27 cellular contexts compared by ENCODE assay signal in the genomic region with DNA sequence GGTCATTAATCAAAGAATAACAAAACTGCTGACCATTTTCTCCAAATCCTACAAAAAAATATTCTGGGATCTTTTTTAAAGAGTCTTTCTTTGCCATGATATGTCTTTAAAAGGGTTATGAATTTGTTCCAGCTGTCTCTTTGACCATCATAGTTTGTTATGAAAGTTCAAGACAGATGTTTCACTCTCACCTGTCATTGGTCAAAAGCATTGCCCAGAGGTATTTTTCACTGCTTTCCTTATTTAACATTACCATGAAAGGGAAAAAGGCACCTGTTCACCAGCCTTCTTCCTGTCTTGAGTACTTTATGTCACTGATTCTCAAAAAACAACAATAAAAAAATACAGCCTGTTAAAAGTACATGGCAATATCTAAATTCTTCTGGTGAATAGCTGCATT.
"Had no signal": no experiment of that assay in that cellular context is flagged by ENCODE, and none has a peak within 500 bp of the region (broad histone marks: within the 10 kb centered on the region; RNA-seq: fewer than 3 reads in every experiment).

No MANE protein-coding gene starts in this region.

- H3K36me3 Mint-ChIP-seq: neural progenitor cell; stimulated activated effector memory CD8-positive, alpha-beta T cell treated with anti-CD3 and anti-CD28 coated beads, Interleukin-12 subunit alpha, Interleukin-12 subunit beta, amount 100 ng/mL, for 72 hours; stimulated activated naive B cell treated with anti-CD40 and anti-IgM and Interleukin-4, amounts not matched to agents 10 μg/mL and 1 μg/mL and 100 μg/mL, for 72 hours had no signal

- ATAC-seq: psoas muscle; right cardiac atrium; right lobe of liver; stimulated activated effector memory CD8-positive, alpha-beta T cell treated with anti-CD3 and anti-CD28 coated beads, Interleukin-12 subunit alpha, Interleukin-12 subunit beta, amount 100 ng/mL, for 72 hours; stimulated activated naive B cell treated with anti-CD40 and anti-IgM and Interleukin-4, amounts not matched to agents 10 μg/mL and 1 μg/mL and 100 μg/mL, for 72 hours had no signal

- H3K9me3 ChIP-seq: ovary, psoas muscle, right lobe of liver, sigmoid colon, stomach, thoracic aorta, thyroid gland, upper lobe of left lung, vagina had no signal

- H3K9me3 Mint-ChIP-seq: neural progenitor cell had no signal

- H3K27me3 ChIP-seq: neural progenitor cell, ovary, right lobe of liver, sigmoid colon, stomach, thyroid gland, tibial nerve, upper lobe of left lung, vagina had no signal

- H3K9ac ChIP-seq: neural progenitor cell, parathyroid adenoma had no signal

- H3K27ac ChIP-seq: neural progenitor cell, ovary, parathyroid adenoma, psoas muscle, right lobe of liver, sigmoid colon, stomach, thoracic aorta, thyroid gland, tibial nerve, upper lobe of left lung, vagina had no signal

- H3K27ac Mint-ChIP-seq: nephron; neural progenitor cell; progenitor cell of endocrine pancreas; stimulated activated effector memory CD8-positive, alpha-beta T cell treated with anti-CD3 and anti-CD28 coated beads, Interleukin-12 subunit alpha, Interleukin-12 subunit beta, amount 100 ng/mL, for 72 hours; stimulated activated naive B cell treated with anti-CD40 and anti-IgM and Interleukin-4, amounts not matched to agents 10 μg/mL and 1 μg/mL and 100 μg/mL, for 72 hours; stimulated activated naive CD8-positive, alpha-beta T cell treated with anti-CD3 and anti-CD28 coated beads, Interleukin-15, Interleukin-2, amounts not matched to agents 100 ng/mL and 50 ng/mL, for 24 hours had no signal

- H3K79me2 ChIP-seq: parathyroid adenoma had no signal

- H3K4me1 Mint-ChIP-seq: nephron; neural progenitor cell; stimulated activated effector memory CD8-positive, alpha-beta T cell treated with anti-CD3 and anti-CD28 coated beads, Interleukin-12 subunit alpha, Interleukin-12 subunit beta, amount 100 ng/mL, for 72 hours; stimulated activated naive B cell treated with anti-CD40 and anti-IgM and Interleukin-4, amounts not matched to agents 10 μg/mL and 1 μg/mL and 100 μg/mL, for 72 hours had no signal

- H3K4me1 ChIP-seq: neural progenitor cell, parathyroid adenoma, psoas muscle, right lobe of liver, stomach, thyroid gland, tibial nerve, upper lobe of left lung, vagina had no signal

- H3K4me2 ChIP-seq: neural progenitor cell had no signal

- H3K27me3 Mint-ChIP-seq: progenitor cell of endocrine pancreas; stimulated activated naive B cell treated with anti-CD40 and anti-IgM and Interleukin-4, amounts not matched to agents 10 μg/mL and 1 μg/mL and 100 μg/mL, for 72 hours; stimulated activated naive CD8-positive, alpha-beta T cell treated with anti-CD3 and anti-CD28 coated beads, Interleukin-15, Interleukin-2, amounts not matched to agents 100 ng/mL and 50 ng/mL, for 24 hours had no signal

- H3K4me3 ChIP-seq: neural progenitor cell, ovary, psoas muscle, right lobe of liver, sigmoid colon, stomach, thoracic aorta, thyroid gland, tibial nerve, upper lobe of left lung, vagina had no signal

- DNase-seq: occipital lobe; ovary; posterior cingulate gyrus; psoas muscle; right cardiac atrium; right lobe of liver; sigmoid colon; small intestine; stimulated activated CD4-positive, alpha-beta T cell treated with anti-CD3 and anti-CD28 coated beads, Interleukin-15, amount 100 ng/mL, for 24 hours; stimulated activated CD4-positive, alpha-beta T cell treated with anti-CD3 and anti-CD28 coated beads, Interleukin-2, amount 100 ng/mL, for 24 hours; stimulated activated CD4-positive, alpha-beta T cell treated with anti-CD3 and anti-CD28 coated beads, Interleukin-2, amount 100 ng/mL, for 48 hours; stimulated activated CD4-positive, alpha-beta T cell treated with anti-CD3 and anti-CD28 coated beads, Interleukin-4, amount 100 ng/mL, for 24 hours; stimulated activated naive B cell treated with anti-CD40 and anti-IgM and Interleukin-4, amounts not matched to agents 10 μg/mL and 1 μg/mL and 100 μg/mL, for 72 hours; stimulated activated naive CD4-positive, alpha-beta T cell treated with Interleukin-2 at 50 U/mL for 16 hours; stomach; thyroid gland; trophoblast cell; upper lobe of left lung had no signal

- H3K4me3 Mint-ChIP-seq: nephron; neural progenitor cell; stimulated activated effector memory CD8-positive, alpha-beta T cell treated with anti-CD3 and anti-CD28 coated beads, Interleukin-12 subunit alpha, Interleukin-12 subunit beta, amount 100 ng/mL, for 72 hours; stimulated activated naive B cell treated with anti-CD40 and anti-IgM and Interleukin-4, amounts not matched to agents 10 μg/mL and 1 μg/mL and 100 μg/mL, for 72 hours; stimulated activated naive CD8-positive, alpha-beta T cell treated with anti-CD3 and anti-CD28 coated beads, Interleukin-15, Interleukin-2, amounts not matched to agents 100 ng/mL and 50 ng/mL, for 24 hours had no signal

- H2AFZ ChIP-seq: neural progenitor cell, parathyroid adenoma had no signal

- H3K36me3 ChIP-seq: neural progenitor cell, ovary, right lobe of liver, sigmoid colon, stomach, thoracic aorta, thyroid gland, tibial nerve, upper lobe of left lung, vagina had no signal
